13 cellular contexts compared by ENCODE assay signal in the genomic region with DNA sequence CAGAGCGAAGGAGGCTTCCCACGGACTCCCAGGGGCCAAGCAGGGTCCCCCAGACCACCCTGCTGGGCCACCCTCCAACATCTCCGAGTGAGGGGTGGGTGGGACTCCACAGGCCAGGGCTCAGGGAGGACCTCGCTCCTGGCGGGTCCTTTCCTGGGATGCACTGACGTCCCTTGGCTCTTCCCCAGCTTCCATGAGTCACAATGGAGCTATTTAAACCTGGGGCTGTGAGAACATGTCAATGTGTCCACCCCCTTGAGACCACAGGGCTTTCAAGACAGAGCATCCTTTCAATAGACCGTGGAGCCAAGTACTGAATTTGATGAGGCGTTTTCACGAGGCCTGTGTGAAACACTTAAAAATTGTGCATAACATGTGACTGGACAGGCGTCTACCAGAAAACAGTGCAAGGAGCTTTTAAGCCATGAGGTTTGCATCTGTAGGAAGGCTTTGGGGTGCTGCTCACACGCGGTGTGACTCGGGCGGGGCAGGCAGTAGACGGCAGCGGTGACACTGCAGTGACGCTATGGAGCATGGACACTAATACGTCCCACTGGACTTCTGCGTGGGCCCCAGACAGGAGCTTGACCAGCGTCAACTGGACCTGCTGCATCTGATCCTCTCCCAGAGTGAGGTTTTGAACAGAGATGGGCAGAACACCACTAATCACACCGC. TPM values are rescaled to one million over a fixed set of nuclear protein-coding genes. Genes with fewer than 3 reads are reported as not detected.
DNase-seq lines count a peak whose midpoint lies in the region; ATAC-seq and TF ChIP-seq lines count a peak whose summit lies in the region.
"Had no signal": no experiment of that assay in that cellular context is flagged by ENCODE, and none has a peak within 500 bp of the region (broad histone marks: within the 10 kb centered on the region; RNA-seq: fewer than 3 reads in every experiment).

No MANE protein-coding gene starts in this region.

- intact Hi-C loops in esophagus squamous epithelium (cut with DNase I) = no loop called here

- peaks cover 0 to 34% (median 0%) of the 10 kb centered on the region in 4 donors for H3K27me3 ChIP-seq in esophagus squamous epithelium

- TF ChIP-seq CTCF in epithelial cell of esophagus (IDR thresholded peaks at IDR 0.05; ENCODE audit: insufficient read depth, low read depth, low read length, missing control alignments) (no peak), esophagus squamous epithelium (IDR thresholded peaks at IDR 0.05) (no peak)

- WGBS in esophagus squamous epithelium, 2 donors = 55 to 64% methylated on average over 15 to 17 of the region's 21 CpGs

- peaks cover 0 to 21% (median 0%) of the 10 kb centered on the region in 3 donors for H3K4me1 ChIP-seq in esophagus squamous epithelium
- H3K4me1 ChIP-seq: psoas muscle had no signal

- DNase-seq in EH (ENCODE audit: low read depth) = peak; percentile 66
- DNase-seq in RPMI7951 (ENCODE audit: low read depth) = peak; percentile 85
- peak; percentile 79 for DNase-seq in epithelial cell of esophagus (ENCODE audit: low read depth)
- peak; percentile 61 for DNase-seq in myocyte (ENCODE audit: low read depth)
- DNase-seq in NCI-H748 treated with DMSO at 0.1 percent for 48 hours (lab: John Stamatoyannopoulos, UW) = no peak
- DNase-seq in esophagus squamous epithelium (lab: John Stamatoyannopoulos, UW) = no peak
- no peak for DNase-seq in NCI-H2171 treated with DMSO at 0.1 percent for 48 hours (lab: John Stamatoyannopoulos, UW)
- DNase-seq: activated CD4-positive, alpha-beta T cell treated with anti-CD3 and anti-CD28 coated beads, Interleukin-2, amount 10 ng/mL, durations not matched to agents 7 days and 5 days; activated T-cell treated with anti-CD3 and anti-CD28 coated beads, Interleukin-2, amount 50 U/mL, for 48 hours; DMS153; PC-9; psoas muscle had no signal

- no peaks in the 10 kb centered on the region for H3K36me3 ChIP-seq in esophagus squamous epithelium

- H3K9me3 ChIP-seq in esophagus squamous epithelium = no peaks in the 10 kb centered on the region
- H3K9me3 ChIP-seq: psoas muscle had no signal

- ATAC-seq in GM21381 (IDR thresholded peaks at IDR 0.05; ENCODE audit: unreplicated experiment) = no peak
- ATAC-seq: psoas muscle had no signal

- H3K27ac ChIP-seq in esophagus squamous epithelium = no peak overlapping the region
- H3K27ac ChIP-seq: PC-9, psoas muscle had no signal

- H3K4me3 ChIP-seq in epithelial cell of esophagus (ENCODE audit: low read length) = no peak overlapping the region
- no peak overlapping the region for H3K4me3 ChIP-seq in esophagus squamous epithelium
- H3K4me3 ChIP-seq: PC-9, psoas muscle had no signal

- no peak for TF ChIP-seq POLR2A in esophagus squamous epithelium (IDR thresholded peaks at IDR 0.05)

RNA-seq across cellular contexts. Expression of gene NPHP4, which starts 24.1 kb away (rescaled TPM):
- total RNA-seq in RPMI7951 (2014; rRNA removed; shearing (Covaris generic)) = 5.6 and 6.4 TPM in 2 replicates
- total RNA-seq in myocyte = 2.9 and 4.4 TPM in 2 replicates
- polyA plus RNA-seq in myocyte (2012) = 7.7 TPM
- total RNA-seq in esophagus squamous epithelium = 1 to 10 TPM; 2.4 to 8.8 (median 5.3) TPM

RNA-seq across cellular contexts. Expression of gene KCNAB2, which starts 29.4 kb away (rescaled TPM):
- 4.0 and 5.5 TPM in 2 replicates for total RNA-seq in RPMI7951 (2014; rRNA removed; shearing (Covaris generic))
- total RNA-seq in myocyte = 1.2 and 1.8 TPM in 2 replicates
- 3.0 TPM for polyA plus RNA-seq in myocyte (2012)
- total RNA-seq in esophagus squamous epithelium = 1 to 10 TPM; 1.8 to 9.3 (median 3.9) TPM

Comparison
In these comparisons a context has a peak if more than half of its experiments do, and no peak if none do; other contexts are left out.
1. DNase-seq: peak in EH (single experiment), RPMI7951 (single experiment), epithelial cell of esophagus (single experiment) and myocyte (single experiment); none in NCI-H748 treated with DMSO at 0.1 percent for 48 hours (single experiment), esophagus squamous epithelium (single experiment) and NCI-H2171 treated with DMSO at 0.1 percent for 48 hours (single experiment).